8 cellular contexts compared by ENCODE assay signal in the genomic region with DNA sequence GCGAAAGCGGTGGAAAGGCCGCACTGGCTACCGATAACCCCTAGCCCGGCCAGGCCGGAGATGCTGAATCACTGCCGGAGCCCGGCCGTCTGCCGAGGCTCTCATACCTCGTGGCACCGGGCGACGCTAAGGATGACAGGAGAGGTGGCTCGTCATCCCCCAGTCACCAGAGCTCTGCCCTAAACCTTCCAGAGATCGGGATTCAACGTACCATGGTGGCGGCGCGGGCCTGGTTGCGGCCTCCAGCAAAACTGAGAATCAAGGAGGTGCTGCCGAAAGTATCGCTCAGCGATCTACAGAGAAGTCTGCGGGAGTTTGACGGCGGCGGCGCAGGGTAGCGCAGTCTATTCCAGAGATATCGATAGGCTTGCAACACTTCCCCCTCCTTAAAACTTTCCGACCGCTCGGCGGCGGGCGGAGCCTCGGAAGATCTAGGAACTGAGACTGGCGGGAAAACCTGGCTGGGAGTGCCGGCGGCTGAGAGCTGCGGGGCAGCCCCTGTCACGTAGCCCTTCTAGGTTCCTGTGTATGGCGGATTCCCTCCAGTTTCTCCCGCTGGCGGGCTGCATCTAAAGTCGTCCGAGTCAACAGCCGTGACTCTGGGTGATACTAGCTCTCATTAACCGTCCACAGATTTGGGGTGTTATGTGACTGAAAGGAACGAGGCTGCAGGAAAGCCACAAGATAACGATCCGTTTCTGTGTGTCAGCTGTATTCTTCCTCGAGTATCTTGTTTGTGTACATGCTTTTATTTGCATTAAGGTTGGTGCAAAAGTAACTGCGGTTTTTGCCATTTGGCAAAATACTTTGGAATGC. TPM values are rescaled to one million over a fixed set of nuclear protein-coding genes. Genes with fewer than 3 reads are reported as not detected.
DNase-seq lines count a peak whose midpoint lies in the region; ATAC-seq, FAIRE-seq and TF ChIP-seq lines count a peak whose summit lies in the region.

A gene (minus strand): TSS at position 301 of the 816 bp plus-strand sequence. CDS start 87 bp downstream, at position 214.

- ATAC-seq in GM21360 (IDR thresholded peaks at IDR 0.05; ENCODE audit: unreplicated experiment): peak; percentile 93

- H3K27me3 ChIP-seq in H1 (replicated peaks in 1 of 4; ENCODE audit: control insufficient read depth in 3 of 4, extremely low read depth in 1 of 4, insufficient read depth in 3 of 4, low read length in 3 of 4) (no peaks in the 10 kb centered on the region), mesenchymal stem cell (ENCODE audit: control insufficient read depth in 1 of 2, insufficient read depth in 1 of 2, low read length in 2 of 2) (no peaks in the 10 kb centered on the region)

- H3K79me1 ChIP-seq in H1 (ENCODE audit: low read depth, low read length): no peaks in the 10 kb centered on the region
- peaks cover 4% of the 10 kb centered on the region for H3K79me1 ChIP-seq in mesenchymal stem cell (replicated peaks; ENCODE audit: low read length, poor library complexity, severe bottlenecking)

- H3K9ac ChIP-seq in H1 (replicated peaks in 1 of 4; ENCODE audit: extremely low read depth in 1 of 4, low read depth in 3 of 4, low read length in 3 of 4) (peak within 1 kb of the TSS; percentile 88 to 96 (median 94)), mesenchymal stem cell (ENCODE audit: low read length) (peak within 1 kb of the TSS; percentile 100)

- POLR2A ChIA-PET in H1 (lab: Charles Lee; ENCODE audit: partially characterized antibody): interaction anchor here (0.9 to 1.5 kb wide), 9 partner anchors 9 to 372 kb away, joined by 3 to 10 read pairs (median 3); a partner anchor contains a TSS

- 2% methylated on average over 55 of the region's 55 CpGs; no CpG with 5 or more reads in 1 of the 2 experiments for WGBS in H1 (ENCODE audit: extremely low coverage in 1 of 2, insufficient coverage in 1 of 2, insufficient read length in 1 of 2, insufficient replicate concordance in 2 of 2, low coverage in 1 of 2, low lambda C conversion rate in 2 of 2, missing lambda C conversion rate in 1 of 2), 2 experiments
- under 1% methylated on average over 55 of the region's 55 CpGs for WGBS in mesenchymal stem cell

- H3K56ac ChIP-seq in H1 (replicated peaks; ENCODE audit: insufficient read length, low read depth, low read length): peak within 1 kb of the TSS; percentile 94

- peak within 1 kb of the TSS; percentile 90 to 100 (median 100) for H3K4me3 ChIP-seq in H1 (ENCODE audit: extremely low read depth in 1 of 4, insufficient read depth in 2 of 4, low read depth in 3 of 4, low read length in 4 of 4)
- H3K4me3 ChIP-seq in mesenchymal stem cell (ENCODE audit: insufficient read depth in 1 of 2, low read depth in 1 of 2, low read length in 2 of 2): peak within 1 kb of the TSS; percentile 78 to 96

- H2AK5ac ChIP-seq in H1 (ENCODE audit: low read depth, low read length) (no peak within 1 kb of the TSS), mesenchymal stem cell (ENCODE audit: low read length, severe bottlenecking) (no peak within 1 kb of the TSS)

- H3K4me1 ChIP-seq in H1 (replicated peaks in 1 of 4; ENCODE audit: control insufficient read depth in 3 of 4, insufficient read depth in 4 of 4, low read length in 3 of 4) (peaks cover 0 to 2% (median 0%) of the 10 kb centered on the region in 4 experiments; a peak in 2 of 7 replicates), mesenchymal stem cell (ENCODE audit: control insufficient read depth, insufficient read depth, low read depth, low read length) (peaks cover 5% of the 10 kb centered on the region)

- peak in 1 of 2 experiments; percentile 96; a peak in 2 of 3 replicates for TF ChIP-seq EP300 in H1 (IDR thresholded peaks at IDR 0.05; ENCODE audit: borderline replicate concordance in 1 of 2, low read depth in 2 of 2, low read length in 2 of 2)

- peaks cover 0 to 17% of the 10 kb centered on the region in 2 experiments; a peak in 3 of 4 replicates for H3K79me2 ChIP-seq in H1 (ENCODE audit: control insufficient read depth in 1 of 2, insufficient read depth in 2 of 2, low read length in 2 of 2)

- no peaks in the 10 kb centered on the region for H4K20me1 ChIP-seq in H1 (replicated peaks in 1 of 2; ENCODE audit: control insufficient read depth in 1 of 2, insufficient read depth in 2 of 2, low read length in 2 of 2)

- peak within 1 kb of the TSS; percentile 99 for H2AFZ ChIP-seq in H1 (ENCODE audit: low read length)
- H2AFZ ChIP-seq in mesenchymal stem cell (ENCODE audit: low read depth, low read length): peak within 1 kb of the TSS; percentile 68

- no peak for TF ChIP-seq CTCF in H1 (IDR thresholded peaks at IDR 0.05; ENCODE audit: control extremely low read depth in 1 of 3, insufficient read depth in 1 of 3, low read depth in 1 of 3, low read length in 3 of 3)

- H3K4me2 ChIP-seq in H1 (ENCODE audit: insufficient read depth in 1 of 2, low read depth in 2 of 2, low read length in 2 of 2) (peak within 1 kb of the TSS; percentile 76 to 93), mesenchymal stem cell (ENCODE audit: low read length, poor library complexity, severe bottlenecking) (peak within 1 kb of the TSS; percentile 68)

- CTCF ChIA-PET in H1 (lab: Charles Lee; ENCODE audit: partially characterized antibody): interaction anchor here (0.6 to 1.7 kb wide), 4 partner anchors 10 to 388 kb away, joined by 3 to 5 read pairs (median 4); no protein-coding TSS in a partner anchor

- H2BK12ac ChIP-seq in H1 (ENCODE audit: low read depth, low read length) (peak within 1 kb of the TSS; percentile 72; the same call in 1 of the 2 replicates), mesenchymal stem cell (ENCODE audit: low read length in 2 of 2) (peak within 1 kb of the TSS in 1 of 2 experiments; percentile 58)

- H2BK120ac ChIP-seq in H1 (replicated peaks; ENCODE audit: low read depth, low read length): no peak within 1 kb of the TSS
- peak within 1 kb of the TSS; percentile 61 for H2BK120ac ChIP-seq in mesenchymal stem cell (ENCODE audit: low read depth, low read length)

- H3K27ac ChIP-seq in H1 (ENCODE audit: low read depth, low read length) (peak within 1 kb of the TSS; percentile 74), mesenchymal stem cell (ENCODE audit: low read length, poor library complexity, severe bottlenecking) (peak within 1 kb of the TSS; percentile 95)

- H3K23ac ChIP-seq in H1 (ENCODE audit: insufficient read length) (no peak within 1 kb of the TSS), mesenchymal stem cell (ENCODE audit: low read length in 2 of 2) (peak within 1 kb of the TSS in 1 of 2 experiments; percentile 86)

- peak; percentile 46 to 88 for TF ChIP-seq POLR2A in H1 (IDR thresholded peaks at IDR 0.05; ENCODE audit: control extremely low read depth in 1 of 2, low read depth in 2 of 2, low read length in 2 of 2)

- H2BK15ac ChIP-seq in H1 (ENCODE audit: low read length): no peak within 1 kb of the TSS
- no peak within 1 kb of the TSS for H2BK15ac ChIP-seq in mesenchymal stem cell (ENCODE audit: low read depth, poor library complexity, severe bottlenecking)

- H3K9me3 ChIP-seq in H1 (ENCODE audit: insufficient read depth in 2 of 2, low read depth in 1 of 2, low read length in 1 of 2) (no peaks in the 10 kb centered on the region), mesenchymal stem cell (ENCODE audit: control insufficient read depth, low read length) (no peaks in the 10 kb centered on the region)

- peak; percentile 94 for DNase-seq in COLO829 (ENCODE audit: low spot score)
- peak; percentile 95 for DNase-seq in HT1080 (ENCODE audit: low read depth)
- DNase-seq in NOMO-1 treated with DMSO at 0.1 percent for 48 hours (lab: John Stamatoyannopoulos, UW; ENCODE audit: unreplicated experiment): peak; percentile 99
- DNase-seq in activated CD8-positive, alpha-beta memory T cell treated with anti-CD3 and anti-CD28 coated beads for 4 hours (ENCODE audit: low read depth in 2 of 2): peak; percentile 74 to 88
- DNase-seq in H1 (ENCODE audit: low read depth in 1 of 2, low spot score in 2 of 2): peak; percentile 91
- peak; percentile 97 for DNase-seq in mesenchymal stem cell
- peak; percentile 82 for DNase-seq in stimulated activated CD8-positive, alpha-beta memory T cell treated with anti-CD3 and anti-CD28 coated beads, Interleukin-12 subunit alpha, Interleukin-12 subunit beta, amount 100 ng/mL, for 4 hours (ENCODE audit: low read depth)

- FAIRE-seq in H1 (lab: Jason Lieb, UNC): peak; percentile 77

- peaks cover 2 to 21% (median 12%) of the 10 kb centered on the region in 4 experiments for H3K36me3 ChIP-seq in H1 (ENCODE audit: control insufficient read depth in 2 of 4, insufficient read depth in 4 of 4, low read length in 3 of 4)
- peaks cover 10 to 31% of the 10 kb centered on the region in 2 experiments for H3K36me3 ChIP-seq in mesenchymal stem cell (ENCODE audit: control insufficient read depth in 1 of 2, insufficient read depth in 2 of 2, low read depth in 1 of 2, low read length in 2 of 2)

- H3K4ac ChIP-seq in H1 (replicated peaks; ENCODE audit: insufficient read length, low read depth, low read length): peak within 1 kb of the TSS; percentile 8
- H3K4ac ChIP-seq in mesenchymal stem cell (ENCODE audit: low read depth in 1 of 2, low read length in 2 of 2): peak within 1 kb of the TSS; percentile 96 to 98

- peak within 1 kb of the TSS; percentile 97 for H4K8ac ChIP-seq in H1 (ENCODE audit: extremely low read depth, insufficient read depth, low read length)
- H4K8ac ChIP-seq in mesenchymal stem cell (ENCODE audit: low read length): peak within 1 kb of the TSS; percentile 71

- H2BK20ac ChIP-seq in H1 (ENCODE audit: low read length): no peak within 1 kb of the TSS

- peaks cover 4% of the 10 kb centered on the region for H3K23me2 ChIP-seq in H1 (ENCODE audit: low read depth, low read length)

- H4K91ac ChIP-seq in H1 (replicated peaks; ENCODE audit: insufficient read length, low read length): peak within 1 kb of the TSS; percentile 52
- peak within 1 kb of the TSS; percentile 96 for H4K91ac ChIP-seq in mesenchymal stem cell (ENCODE audit: low read length)

- peak within 1 kb of the TSS; percentile 84 for H4K5ac ChIP-seq in H1 (ENCODE audit: insufficient read length, low read depth, low read length)

- H2BK5ac ChIP-seq in H1 (ENCODE audit: low read depth, low read length): peak within 1 kb of the TSS; percentile 91
- peak within 1 kb of the TSS; percentile 89 for H2BK5ac ChIP-seq in mesenchymal stem cell (ENCODE audit: low read depth, low read length, poor library complexity, severe bottlenecking)

- H3K14ac ChIP-seq in H1 (ENCODE audit: insufficient read length) (no peak within 1 kb of the TSS), mesenchymal stem cell (ENCODE audit: low read length in 2 of 2) (peak within 1 kb of the TSS in 1 of 2 experiments; percentile 93)

- peak; percentile 18 to 23; a peak in 3 of 4 replicates for TF ChIP-seq RAD21 in H1 (IDR thresholded peaks at IDR 0.05 in 1 of 2, conservative IDR thresholded peaks at IDR 0.05 in 1 of 2; ENCODE audit: low read depth in 2 of 2, low read length in 2 of 2)

- H3K18ac ChIP-seq in H1 (ENCODE audit: extremely low read depth, low read length) (peak within 1 kb of the TSS; percentile 20; the same call in 1 of the 2 replicates), mesenchymal stem cell (ENCODE audit: low read depth in 1 of 2, low read length in 2 of 2) (peak within 1 kb of the TSS; percentile 90 to 97)

RNA-seq across cellular contexts. Expression of the gene that starts here (rescaled TPM):
- total RNA-seq in HT1080 (2014; rRNA removed; shearing (Covaris generic)): 224 and 233 TPM in 2 replicates
- polyA plus RNA-seq in HT1080 (2015; cell fraction: cytosol; rRNA removed): 281 and 288 TPM in 2 replicates
- polyA plus RNA-seq in HT1080 (2015; cell fraction: nucleus; rRNA removed): 379 and 405 TPM in 2 replicates
- total RNA-seq in H1 (2021; fragmentation: NEBNext Ultra II Directional; extraction: Animal tissue kit (Norgen Biotek cat#: 25700)): 148 and 150 TPM in 2 replicates
- 91.4 and 159 TPM in 2 replicates for polyA plus RNA-seq in H1 (2011; rRNA removed)
- polyA plus RNA-seq in H1 (2011; cell fraction: cytosol; rRNA removed): 126 TPM
- polyA plus RNA-seq in H1 (2011; cell fraction: nucleus; rRNA removed): 58.7 TPM
- 106 to 144 TPM (median 116 TPM) in 4 replicates for polyA plus RNA-seq in H1 (2012, experiment 1 of 2)
- 47.0 TPM for polyA plus RNA-seq in H1 (2012, experiment 2 of 2)
- polyA plus RNA-seq in H1 (2013, experiment 1 of 2): 185 TPM
- 173 TPM for polyA plus RNA-seq in H1 (2013, experiment 2 of 2)
- polyA minus RNA-seq in H1 (2011; rRNA and poly(A)+ RNA removed): 74.2 and 89.5 TPM in 2 replicates
- polyA minus RNA-seq in H1 (2011; cell fraction: cytosol; rRNA and poly(A)+ RNA removed): 50.2 TPM
- 56.7 TPM for polyA minus RNA-seq in H1 (2011; cell fraction: nucleus; rRNA and poly(A)+ RNA removed)
- polyA plus RNA-seq in mesenchymal stem cell (2013, experiment 1 of 2): 239 TPM
- polyA plus RNA-seq in mesenchymal stem cell (2013, experiment 2 of 2): 247 TPM

Comparison
In these comparisons a context has a peak if more than half of its experiments do, and no peak if none do; other contexts are left out.
1. Peak in every context shown above with its lines: DNase-seq, ATAC-seq, H3K4me3 ChIP-seq and H3K27ac ChIP-seq.